ENCODE assay signal across 1 cellular context in the genomic region with DNA sequence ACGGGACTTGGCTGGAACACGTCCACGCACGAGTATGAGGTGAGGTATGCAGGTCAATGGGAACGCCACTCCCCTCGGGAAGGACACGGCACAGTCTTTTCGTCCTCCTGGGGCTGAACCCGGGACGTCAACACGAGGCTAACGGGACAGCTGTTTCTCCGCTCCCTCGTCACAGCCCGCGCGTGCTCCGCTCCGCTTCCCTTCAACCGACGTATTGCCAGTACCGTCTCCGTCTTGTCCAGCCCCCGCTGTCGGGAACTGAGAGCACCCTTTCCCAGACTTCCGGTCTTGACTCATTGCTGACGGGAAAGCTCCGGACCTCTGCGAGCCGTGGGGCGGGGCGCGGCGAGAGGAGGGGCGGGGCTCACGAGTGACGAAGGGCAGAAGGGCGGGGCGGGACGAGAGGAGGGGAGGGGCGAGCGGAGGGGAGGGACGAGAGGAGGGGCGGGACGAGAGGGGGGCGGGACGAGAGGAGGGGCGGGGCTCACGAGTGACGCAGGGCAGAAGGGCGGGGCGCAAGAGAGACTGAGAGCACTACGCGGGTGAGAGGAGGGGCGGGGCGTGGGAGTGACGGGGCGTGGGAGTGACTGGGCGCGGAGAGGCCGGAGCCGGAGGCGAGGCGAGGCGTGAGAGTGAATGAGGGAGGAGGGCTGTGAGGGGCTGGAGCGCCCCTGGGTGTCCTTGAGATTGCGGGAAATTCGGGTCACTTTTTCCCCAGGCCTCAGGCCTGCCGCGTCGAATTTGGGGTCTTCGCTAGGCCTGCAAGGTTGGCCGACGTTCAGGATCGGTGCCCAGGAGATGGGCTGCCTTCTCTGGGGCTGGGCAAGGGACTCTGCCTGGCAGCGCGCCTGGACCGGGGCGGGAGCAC.
TF ChIP-seq lines count a peak whose summit lies in the region.

No MANE protein-coding gene starts in this region.

TF ChIP-seq in HepG2, 621 proteins besides CTCF, POLR2A, EP300 and RAD21 (continued from another document and continues in another):
- TF ChIP-seq, protein P1, sequence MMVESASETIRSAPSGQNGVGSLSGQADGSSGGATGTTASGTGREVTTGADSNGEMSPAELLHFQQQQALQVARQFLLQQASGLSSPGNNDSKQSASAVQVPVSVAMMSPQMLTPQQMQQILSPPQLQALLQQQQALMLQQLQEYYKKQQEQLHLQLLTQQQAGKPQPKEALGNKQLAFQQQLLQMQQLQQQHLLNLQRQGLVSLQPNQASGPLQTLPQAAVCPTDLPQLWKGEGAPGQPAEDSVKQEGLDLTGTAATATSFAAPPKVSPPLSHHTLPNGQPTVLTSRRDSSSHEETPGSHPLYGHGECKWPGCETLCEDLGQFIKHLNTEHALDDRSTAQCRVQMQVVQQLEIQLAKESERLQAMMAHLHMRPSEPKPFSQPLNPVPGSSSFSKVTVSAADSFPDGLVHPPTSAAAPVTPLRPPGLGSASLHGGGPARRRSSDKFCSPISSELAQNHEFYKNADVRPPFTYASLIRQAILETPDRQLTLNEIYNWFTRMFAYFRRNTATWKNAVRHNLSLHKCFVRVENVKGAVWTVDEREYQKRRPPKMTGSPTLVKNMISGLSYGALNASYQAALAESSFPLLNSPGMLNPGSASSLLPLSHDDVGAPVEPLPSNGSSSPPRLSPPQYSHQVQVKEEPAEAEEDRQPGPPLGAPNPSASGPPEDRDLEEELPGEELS (CRISPR knock-in tag; IDR thresholded peaks at IDR 0.05) = 0 out of 2 replicates have a peak, but pooled peaks have one; percentile 46
- TF ChIP-seq KLF9 (CRISPR knock-in tag; IDR thresholded peaks at IDR 0.05; ENCODE audit: low read depth) = peak; percentile 54; the same call in 1 of the 2 replicates
- TF ChIP-seq ZNF674 (CRISPR knock-in tag; IDR thresholded peaks at IDR 0.05; ENCODE audit: low read depth) = no peak
- TF ChIP-seq ZNF816 (CRISPR knock-in tag; IDR thresholded peaks at IDR 0.05; ENCODE audit: borderline replicate concordance) = no peak
- 0 out of 2 replicates have a peak, but pooled peaks have one; percentile 38 for TF ChIP-seq ZKSCAN8 (CRISPR knock-in tag; IDR thresholded peaks at IDR 0.05; ENCODE audit: borderline replicate concordance)
- no peak for TF ChIP-seq ZNF296 (CRISPR knock-in tag; conservative IDR thresholded peaks at IDR 0.05)
- TF ChIP-seq SUZ12 (IDR thresholded peaks at IDR 0.05; ENCODE audit: low read depth, low read length) = no peak
- TF ChIP-seq ZBTB43 (CRISPR knock-in tag; conservative IDR thresholded peaks at IDR 0.05) = peak; percentile 57; the same call in 1 of the 2 replicates
- TF ChIP-seq ZNF546 (CRISPR knock-in tag; conservative IDR thresholded peaks at IDR 0.05) = 0 out of 2 replicates have a peak, but pooled peaks have one; percentile 38
- TF ChIP-seq ZFY (CRISPR knock-in tag; IDR thresholded peaks at IDR 0.05) = peak; percentile 71
- TF ChIP-seq ZBTB25 (CRISPR knock-in tag; IDR thresholded peaks at IDR 0.05) = peak; percentile 44; the same call in 1 of the 2 replicates
- peak; percentile 21; the same call in 1 of the 2 replicates for TF ChIP-seq SNAI1 (CRISPR knock-in tag; IDR thresholded peaks at IDR 0.05; ENCODE audit: borderline replicate concordance)
- no peak for TF ChIP-seq ONECUT2 (CRISPR knock-in tag; IDR thresholded peaks at IDR 0.05)
- TF ChIP-seq ZMYM3 (CRISPR knock-in tag; IDR thresholded peaks at IDR 0.05) = peak; percentile 37; the same call in 1 of the 2 replicates
- peak; percentile 33; the same call in 1 of the 2 replicates for TF ChIP-seq ZNF138 (CRISPR knock-in tag; IDR thresholded peaks at IDR 0.05; ENCODE audit: low read depth)
- peak; percentile 42; the same call in 1 of the 2 replicates for TF ChIP-seq POGK (CRISPR knock-in tag; conservative IDR thresholded peaks at IDR 0.05)
- TF ChIP-seq, protein P2, sequence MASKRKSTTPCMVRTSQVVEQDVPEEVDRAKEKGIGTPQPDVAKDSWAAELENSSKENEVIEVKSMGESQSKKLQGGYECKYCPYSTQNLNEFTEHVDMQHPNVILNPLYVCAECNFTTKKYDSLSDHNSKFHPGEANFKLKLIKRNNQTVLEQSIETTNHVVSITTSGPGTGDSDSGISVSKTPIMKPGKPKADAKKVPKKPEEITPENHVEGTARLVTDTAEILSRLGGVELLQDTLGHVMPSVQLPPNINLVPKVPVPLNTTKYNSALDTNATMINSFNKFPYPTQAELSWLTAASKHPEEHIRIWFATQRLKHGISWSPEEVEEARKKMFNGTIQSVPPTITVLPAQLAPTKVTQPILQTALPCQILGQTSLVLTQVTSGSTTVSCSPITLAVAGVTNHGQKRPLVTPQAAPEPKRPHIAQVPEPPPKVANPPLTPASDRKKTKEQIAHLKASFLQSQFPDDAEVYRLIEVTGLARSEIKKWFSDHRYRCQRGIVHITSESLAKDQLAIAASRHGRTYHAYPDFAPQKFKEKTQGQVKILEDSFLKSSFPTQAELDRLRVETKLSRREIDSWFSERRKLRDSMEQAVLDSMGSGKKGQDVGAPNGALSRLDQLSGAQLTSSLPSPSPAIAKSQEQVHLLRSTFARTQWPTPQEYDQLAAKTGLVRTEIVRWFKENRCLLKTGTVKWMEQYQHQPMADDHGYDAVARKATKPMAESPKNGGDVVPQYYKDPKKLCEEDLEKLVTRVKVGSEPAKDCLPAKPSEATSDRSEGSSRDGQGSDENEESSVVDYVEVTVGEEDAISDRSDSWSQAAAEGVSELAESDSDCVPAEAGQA (IDR thresholded peaks at IDR 0.05; ENCODE audit: low read depth) = peak; percentile 56
- TF ChIP-seq, protein P2 (CRISPR knock-in tag; IDR thresholded peaks at IDR 0.05; ENCODE audit: borderline replicate concordance) = no peak
- TF ChIP-seq ZNF484 (CRISPR knock-in tag; IDR thresholded peaks at IDR 0.05; ENCODE audit: borderline replicate concordance, low read depth) = no peak
- TF ChIP-seq ZNF687 (CRISPR knock-in tag; IDR thresholded peaks at IDR 0.05) = peak; percentile 97
- TF ChIP-seq BRD4 (CRISPR knock-in tag; IDR thresholded peaks at IDR 0.05) = peak; percentile 37
- no peak for TF ChIP-seq ATM (IDR thresholded peaks at IDR 0.05; ENCODE audit: borderline replicate concordance)
- TF ChIP-seq, protein P3, sequence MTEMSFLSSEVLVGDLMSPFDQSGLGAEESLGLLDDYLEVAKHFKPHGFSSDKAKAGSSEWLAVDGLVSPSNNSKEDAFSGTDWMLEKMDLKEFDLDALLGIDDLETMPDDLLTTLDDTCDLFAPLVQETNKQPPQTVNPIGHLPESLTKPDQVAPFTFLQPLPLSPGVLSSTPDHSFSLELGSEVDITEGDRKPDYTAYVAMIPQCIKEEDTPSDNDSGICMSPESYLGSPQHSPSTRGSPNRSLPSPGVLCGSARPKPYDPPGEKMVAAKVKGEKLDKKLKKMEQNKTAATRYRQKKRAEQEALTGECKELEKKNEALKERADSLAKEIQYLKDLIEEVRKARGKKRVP (CRISPR knock-in tag; IDR thresholded peaks at IDR 0.05) = peak in 1 of 2 experiments; percentile 73; a peak in 2 of 4 replicates
- peak; percentile 92 for TF ChIP-seq POLR2AphosphoS5 (IDR thresholded peaks at IDR 0.05; ENCODE audit: low read depth, low read length)
- TF ChIP-seq ZBTB33 (CRISPR knock-in tag; IDR thresholded peaks at IDR 0.05) = peak; percentile 18; the same call in 1 of the 2 replicates
- TF ChIP-seq TBX3 (IDR thresholded peaks at IDR 0.05; ENCODE audit: borderline replicate concordance) = no peak
- 0 out of 2 replicates have a peak, but pooled peaks have one; percentile 35 for TF ChIP-seq ZSCAN20 (CRISPR knock-in tag; IDR thresholded peaks at IDR 0.05; ENCODE audit: borderline replicate concordance)
- TF ChIP-seq, protein P4, sequence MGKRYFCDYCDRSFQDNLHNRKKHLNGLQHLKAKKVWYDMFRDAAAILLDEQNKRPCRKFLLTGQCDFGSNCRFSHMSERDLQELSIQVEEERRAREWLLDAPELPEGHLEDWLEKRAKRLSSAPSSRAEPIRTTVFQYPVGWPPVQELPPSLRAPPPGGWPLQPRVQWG (CRISPR knock-in tag; IDR thresholded peaks at IDR 0.05; ENCODE audit: borderline replicate concordance, low read depth) = no peak
- 0 out of 2 replicates have a peak, but pooled peaks have one; percentile 73 for TF ChIP-seq ZNF737 (CRISPR knock-in tag; IDR thresholded peaks at IDR 0.05; ENCODE audit: borderline replicate concordance)
- 0 out of 2 replicates have a peak, but pooled peaks have one; percentile 85 for TF ChIP-seq RELA (CRISPR knock-in tag; IDR thresholded peaks at IDR 0.05)
- TF ChIP-seq HMG20B (CRISPR knock-in tag; conservative IDR thresholded peaks at IDR 0.05) = 0 out of 2 replicates have a peak, but pooled peaks have one; percentile 9
